8 cellular contexts compared by ENCODE assay signal in the genomic region with DNA sequence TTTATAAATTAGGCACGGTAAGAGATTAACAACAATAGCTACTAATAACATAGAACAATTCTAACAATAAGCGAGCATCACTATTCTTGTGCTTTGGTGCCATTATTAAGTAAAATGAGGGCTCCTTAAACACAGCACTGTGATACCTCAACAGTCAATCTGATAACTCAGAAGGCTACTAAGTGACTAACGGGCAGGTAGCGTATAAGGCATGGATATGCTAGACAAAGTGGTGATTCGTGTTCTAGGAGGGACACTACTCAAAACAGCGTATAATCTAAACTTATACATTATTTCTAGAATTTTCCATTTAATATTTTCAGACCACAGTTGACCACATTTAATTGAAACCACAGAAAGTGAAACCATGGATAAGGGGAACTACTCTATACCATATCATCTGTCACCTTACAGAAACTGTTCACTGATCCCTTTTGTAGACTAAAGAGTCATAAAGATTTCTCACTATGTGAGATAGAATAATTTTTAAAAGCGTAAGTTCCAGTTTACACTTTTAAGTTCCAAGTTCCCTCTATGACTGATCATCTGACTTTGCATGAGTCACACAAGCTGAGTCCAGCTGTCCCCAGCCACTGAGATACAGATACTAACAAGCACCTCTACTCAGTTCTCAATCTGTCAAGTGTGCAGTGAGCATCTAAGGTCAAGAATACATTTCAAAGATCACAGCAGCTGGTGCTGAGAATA.
A peak's percentile ranks its signal among the peaks of the same experiment; 100 is the strongest.
DNase-seq lines count a peak whose midpoint lies in the region; ATAC-seq and TF ChIP-seq lines count a peak whose summit lies in the region.
"Not testable (repeated sequence)": the region's sequence is repeated elsewhere in the genome, so short reads cannot be mapped to it uniquely, and the experiment has no call there.

No MANE protein-coding gene starts in this region.

- peak overlapping the region; percentile 84 for H2AFZ ChIP-seq in ACC112 (ENCODE audit: low read length, unreplicated experiment)

- not testable (repeated sequence) for H3K79me2 ChIP-seq in ACC112 (ENCODE audit: control insufficient read depth, insufficient read depth, low read length, unreplicated experiment)

- not testable (repeated sequence) for H3K4me3 Mint-ChIP-seq in activated T-cell treated with anti-CD3 and anti-CD28 coated beads, Interleukin-2, amount 50 U/mL, for 72 hours; glutamatergic neuron (ENCODE audit: unreplicated experiment)

- not testable (repeated sequence) for H3K36me3 Mint-ChIP-seq in activated T-cell treated with anti-CD3 and anti-CD28 coated beads, Interleukin-2, amount 50 U/mL, for 72 hours (ENCODE audit: insufficient read depth in 2 of 2)
- H3K36me3 Mint-ChIP-seq in glutamatergic neuron (ENCODE audit: unreplicated experiment): peaks cover 11% of the 10 kb centered on the region

- TF ChIP-seq CTCF in glutamatergic neuron (IDR thresholded peaks at IDR 0.05; ENCODE audit: partially characterized antibody, unreplicated experiment): not testable (repeated sequence)

- H3K4me1 ChIP-seq in ACC112 (ENCODE audit: control insufficient read depth, insufficient read depth, low read length, unreplicated experiment): peaks cover 11% of the 10 kb centered on the region

- H3K9me3 Mint-ChIP-seq in activated T-cell treated with anti-CD3 and anti-CD28 coated beads, Interleukin-2, amount 50 U/mL, for 72 hours; glutamatergic neuron (ENCODE audit: unreplicated experiment): not testable (repeated sequence)

- not testable (repeated sequence) for H3K4me1 Mint-ChIP-seq in activated T-cell treated with anti-CD3 and anti-CD28 coated beads, Interleukin-2, amount 50 U/mL, for 72 hours (ENCODE audit: low read depth)
- H3K4me1 Mint-ChIP-seq in glutamatergic neuron (ENCODE audit: low read depth, unreplicated experiment): peaks cover 22% of the 10 kb centered on the region

- not testable (repeated sequence) for H3K4me3 ChIP-seq in ACC112 (ENCODE audit: low read depth, low read length)

- H3K36me3 ChIP-seq in ACC112 (ENCODE audit: insufficient read depth, low read length): not testable (repeated sequence)

- ATAC-seq in GM18907 (IDR thresholded peaks at IDR 0.05; ENCODE audit: unreplicated experiment) (peak; percentile 91), GM21576 (IDR thresholded peaks at IDR 0.05; ENCODE audit: unreplicated experiment) (peak; percentile 91), HG03039 (IDR thresholded peaks at IDR 0.05; ENCODE audit: unreplicated experiment) (peak; percentile 91), HG03571 (IDR thresholded peaks at IDR 0.05; ENCODE audit: unreplicated experiment) (peak; percentile 79)
- peak; percentile 50 to 81 for ATAC-seq in activated T-cell treated with anti-CD3 and anti-CD28 coated beads, Interleukin-2, amount 50 U/mL, for 72 hours (replicated peaks in 1 of 2)

- H3K27me3 Mint-ChIP-seq in activated T-cell treated with anti-CD3 and anti-CD28 coated beads, Interleukin-2, amount 50 U/mL, for 72 hours (ENCODE audit: low read depth): not testable (repeated sequence)
- peaks cover 12% of the 10 kb centered on the region for H3K27me3 Mint-ChIP-seq in glutamatergic neuron (ENCODE audit: unreplicated experiment)

- H3K27ac Mint-ChIP-seq in activated T-cell treated with anti-CD3 and anti-CD28 coated beads, Interleukin-2, amount 50 U/mL, for 72 hours: not testable (repeated sequence)
- peak overlapping the region; percentile 54 for H3K27ac Mint-ChIP-seq in glutamatergic neuron (ENCODE audit: unreplicated experiment)

- not testable (repeated sequence) for DNase-seq in activated T-cell treated with anti-CD3 and anti-CD28 coated beads, Interleukin-2, amount 50 U/mL, for 72 hours; glutamatergic neuron
- peak; percentile 52 for DNase-seq in non-pigmented ciliary epithelial cell (ENCODE audit: low read depth)

- not testable (repeated sequence) for H3K27ac ChIP-seq in ACC112 (ENCODE audit: low read depth, low read length)

- not testable (repeated sequence) for H3K27me3 ChIP-seq in ACC112 (ENCODE audit: insufficient read depth, low read length)
